ENCODE assay signal across 8 cellular contexts in the genomic region with DNA sequence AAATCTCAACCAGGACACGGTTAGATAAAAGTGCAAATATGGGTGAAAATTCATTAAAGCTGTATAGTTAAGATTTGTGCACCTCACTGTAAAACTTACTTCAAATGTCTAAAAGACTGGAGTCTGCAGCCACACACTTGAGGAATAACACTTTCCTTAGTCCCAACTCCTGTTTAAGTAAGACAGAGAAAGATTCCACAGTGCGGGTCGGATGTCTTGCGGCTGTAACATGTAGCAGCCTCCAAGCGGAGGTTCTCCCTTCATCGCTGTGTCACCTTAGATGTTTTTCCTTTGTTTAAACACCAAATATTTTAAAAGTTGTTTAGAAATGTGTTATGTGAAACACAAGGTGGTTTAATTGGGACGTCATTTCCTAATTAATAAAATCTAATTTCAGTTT. TPM values are rescaled to one million over a fixed set of nuclear protein-coding genes. Genes with fewer than 3 reads are reported as not detected.
DNase-seq lines count a peak whose midpoint lies in the region; ATAC-seq, FAIRE-seq and TF ChIP-seq lines count a peak whose summit lies in the region.

No MANE protein-coding gene starts in this region.

- no peak for DNase-seq in activated CD8-positive, alpha-beta memory T cell treated with anti-CD3 and anti-CD28 coated beads, Interleukin-2, amount 10 ng/mL, durations not matched to agents 7 days and 5 days
- DNase-seq in activated CD8-positive, alpha-beta memory T cell treated with anti-CD3 and anti-CD28 coated beads, Interleukin-2, amount 50 U/mL, for 48 hours = no peak
- DNase-seq in kidney = peak; percentile 23
- DNase-seq in testis = no peak
- no peak for DNase-seq in C1 segment of cervical spinal cord (lab: John Stamatoyannopoulos, UW)
- no peak for DNase-seq in LoVo (ENCODE audit: low spot score)

- H3K27ac ChIP-seq in kidney (ENCODE audit: low read depth in 2 of 2, low read length in 2 of 2) = peak overlapping the region; percentile 27 to 79
- H3K27ac ChIP-seq in testis = peak overlapping the region; percentile 36 to 88

- TF ChIP-seq CTCF in kidney (IDR thresholded peaks at IDR 0.05; ENCODE audit: borderline replicate concordance, extremely low read depth, insufficient read depth) (no peak), testis (IDR thresholded peaks at IDR 0.05) (no peak)

- no peak for TF ChIP-seq POLR2A in testis (IDR thresholded peaks at IDR 0.05)

- H3K4me1 Mint-ChIP-seq in activated CD8-positive, alpha-beta memory T cell treated with anti-CD3 and anti-CD28 coated beads, Interleukin-2, amount 10 ng/mL, durations not matched to agents 7 days and 5 days = peaks cover 32% of the 10 kb centered on the region
- peaks cover 34% of the 10 kb centered on the region for H3K4me1 Mint-ChIP-seq in activated naive CD8-positive, alpha-beta T cell (ENCODE audit: low read depth)

- peak overlapping the region; percentile 86 for H3K27ac Mint-ChIP-seq in activated CD8-positive, alpha-beta memory T cell treated with anti-CD3 and anti-CD28 coated beads, Interleukin-2, amount 10 ng/mL, durations not matched to agents 7 days and 5 days
- H3K27ac Mint-ChIP-seq in activated naive CD8-positive, alpha-beta T cell = peak overlapping the region; percentile 81

- no peak for FAIRE-seq in kidney (lab: Jason Lieb, UNC)

- H3K9me3 ChIP-seq in kidney (ENCODE audit: control insufficient read depth in 1 of 2, low read length in 2 of 2) (no peaks in the 10 kb centered on the region), testis (no peaks in the 10 kb centered on the region)

- H3K4me3 ChIP-seq in kidney (ENCODE audit: low read length in 2 of 2) (peak overlapping the region; percentile 72 to 84), testis (peak overlapping the region; percentile 89 to 99)

- no peak for ATAC-seq in activated CD8-positive, alpha-beta memory T cell treated with anti-CD3 and anti-CD28 coated beads, Interleukin-2, amount 10 ng/mL, durations not matched to agents 7 days and 5 days
- ATAC-seq in GM21528 (IDR thresholded peaks at IDR 0.05; ENCODE audit: low FRiP score, unreplicated experiment) = no peak

- H3K36me3 ChIP-seq in kidney (ENCODE audit: control insufficient read depth in 1 of 2, insufficient read depth in 2 of 2, low read length in 2 of 2) = peaks cover 0 to 2% of the 10 kb centered on the region in 2 donors
- no peaks in the 10 kb centered on the region for H3K36me3 ChIP-seq in testis (ENCODE audit: low read depth, missing control alignments)

- CTCF ChIA-PET in activated CD8-positive, alpha-beta memory T cell treated with anti-CD3 and anti-CD28 coated beads, Interleukin-2, amount 10 ng/mL, durations not matched to agents 7 days and 5 days (lab: Charles Lee) = interaction anchor here (0.6 to 3.8 kb wide), 10 partner anchors 21 to 1551 kb away, joined by 3 to 21 read pairs (median 4); a partner anchor contains a TSS

- H3K9me3 Mint-ChIP-seq in activated CD8-positive, alpha-beta memory T cell treated with anti-CD3 and anti-CD28 coated beads, Interleukin-2, amount 10 ng/mL, durations not matched to agents 7 days and 5 days (ENCODE audit: low read depth) = peaks cover 4% of the 10 kb centered on the region
- no peaks in the 10 kb centered on the region for H3K9me3 Mint-ChIP-seq in activated naive CD8-positive, alpha-beta T cell (ENCODE audit: low read depth)

- H3K36me3 Mint-ChIP-seq in activated CD8-positive, alpha-beta memory T cell treated with anti-CD3 and anti-CD28 coated beads, Interleukin-2, amount 10 ng/mL, durations not matched to agents 7 days and 5 days = peaks cover 6% of the 10 kb centered on the region
- H3K36me3 Mint-ChIP-seq in activated naive CD8-positive, alpha-beta T cell = no peaks in the 10 kb centered on the region

- H3K27me3 ChIP-seq in testis = no peaks in the 10 kb centered on the region

- H3K4me1 ChIP-seq in kidney (ENCODE audit: control insufficient read depth in 1 of 2, insufficient read depth in 1 of 2, low read depth in 1 of 2, low read length in 2 of 2) = peaks cover 17 to 24% of the 10 kb centered on the region in 2 donors
- peaks cover 16% of the 10 kb centered on the region for H3K4me1 ChIP-seq in testis

- H3K27me3 Mint-ChIP-seq in activated CD8-positive, alpha-beta memory T cell treated with anti-CD3 and anti-CD28 coated beads, Interleukin-2, amount 10 ng/mL, durations not matched to agents 7 days and 5 days = no peaks in the 10 kb centered on the region
- H3K27me3 Mint-ChIP-seq in activated naive CD8-positive, alpha-beta T cell = no peaks in the 10 kb centered on the region

- intact Hi-C loops in kidney (cut with DNase I) = no loop called here
- intact Hi-C loops in testis (cut with DNase I; ENCODE audit: low total_unique reads) = no loop called here

- H3K4me3 Mint-ChIP-seq in activated CD8-positive, alpha-beta memory T cell treated with anti-CD3 and anti-CD28 coated beads, Interleukin-2, amount 10 ng/mL, durations not matched to agents 7 days and 5 days = peak overlapping the region; percentile 88
- H3K4me3 Mint-ChIP-seq in activated naive CD8-positive, alpha-beta T cell = peak overlapping the region; percentile 84

- peak overlapping the region in 1 of 2 donors; percentile 53 for H3K9ac ChIP-seq in kidney (ENCODE audit: low read length in 2 of 2)

- WGBS in testis, 2 donors = 27 to 34% methylated on average over 7 of the region's 7 CpGs

RNA-seq across cellular contexts. Expression of a gene that starts 0.9 kb away (rescaled TPM):
- total RNA-seq in activated CD8-positive, alpha-beta memory T cell treated with anti-CD3 and anti-CD28 coated beads, Interleukin-2, amount 10 ng/mL, durations not matched to agents 7 days and 5 days = 10 to 100 TPM; 63.9 to 70.0 TPM
- 75.2 TPM for total RNA-seq in kidney
- 65.0 TPM for polyA plus RNA-seq in kidney (ENCODE audit: insufficient read depth, low read depth, low replicate concordance)
- total RNA-seq in testis = 100 to 1,000 TPM in 1 of 2 donors, 10 to 100 TPM in 1; 94.2 to 129 TPM
- 71.2 TPM for polyA plus RNA-seq in testis (ENCODE audit: insufficient read depth, low read depth, low replicate concordance)

RNA-seq across cellular contexts. Expression of a gene that starts 39.9 kb away (rescaled TPM):
- total RNA-seq in activated CD8-positive, alpha-beta memory T cell treated with anti-CD3 and anti-CD28 coated beads, Interleukin-2, amount 10 ng/mL, durations not matched to agents 7 days and 5 days = 100 to 1,000 TPM; 193 to 250 TPM
- total RNA-seq in kidney (170 TPM), testis (100 to 1,000 TPM; 240 to 245 TPM)
- polyA plus RNA-seq in kidney (ENCODE audit: insufficient read depth, low read depth, low replicate concordance) (96.1 TPM), testis (ENCODE audit: insufficient read depth, low read depth, low replicate concordance) (72.6 TPM)

RNA-seq across cellular contexts. Expression of a gene that starts 58.2 kb away (rescaled TPM):
- 10 to 100 TPM; 18.2 to 25.2 TPM for total RNA-seq in activated CD8-positive, alpha-beta memory T cell treated with anti-CD3 and anti-CD28 coated beads, Interleukin-2, amount 10 ng/mL, durations not matched to agents 7 days and 5 days
- total RNA-seq in kidney = 32.5 TPM
- polyA plus RNA-seq in kidney (ENCODE audit: insufficient read depth, low read depth, low replicate concordance) = 5.2 TPM
- total RNA-seq in testis = 10 to 100 TPM; 71.5 to 94.6 TPM
- polyA plus RNA-seq in testis (ENCODE audit: insufficient read depth, low read depth, low replicate concordance) = 35.8 TPM
